Comparison of ENCODE assay signal across 17 cellular contexts in the genomic region with DNA sequence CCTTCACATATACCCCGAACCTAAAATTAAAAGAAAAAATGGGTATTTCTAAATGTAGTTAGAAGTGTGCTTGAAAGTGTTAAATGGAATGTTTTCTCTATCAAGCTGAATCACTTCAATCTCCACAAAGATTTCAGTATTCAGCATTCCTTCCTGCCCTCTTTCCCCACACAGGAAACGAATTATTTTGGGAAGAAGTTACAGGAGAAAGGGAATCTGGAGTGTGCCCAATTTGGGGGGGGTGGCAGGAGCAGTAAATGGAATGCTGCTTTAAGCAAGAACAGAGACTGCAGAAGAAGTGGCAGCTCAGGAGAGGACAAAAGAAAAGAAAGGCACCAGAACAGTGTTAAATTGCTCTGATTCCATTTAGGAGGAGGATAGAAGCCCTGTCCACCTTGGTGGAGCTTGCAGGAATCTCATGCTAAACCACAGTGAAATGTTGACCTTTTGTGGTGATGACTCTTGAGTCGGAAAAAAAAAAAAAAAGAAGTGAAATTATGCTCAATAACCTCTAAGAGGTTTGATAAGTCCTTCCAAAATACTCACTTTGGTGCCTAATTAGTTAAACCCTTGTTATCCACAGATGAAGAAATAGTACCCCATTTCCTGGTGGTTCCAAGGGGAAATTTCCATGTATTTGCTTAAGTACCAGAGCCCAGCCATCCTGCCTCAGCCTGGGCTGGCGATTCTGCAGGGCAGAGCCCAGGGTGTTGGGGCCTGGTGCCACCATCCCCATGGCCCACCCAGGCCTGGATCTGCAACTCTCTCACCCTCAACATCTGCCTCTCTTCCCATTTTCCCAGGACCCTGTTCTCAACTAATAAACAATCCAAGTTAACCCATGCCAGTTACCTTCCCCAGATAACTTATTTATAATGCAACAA. TPM values are rescaled to one million over a fixed set of nuclear protein-coding genes. Genes with fewer than 3 reads are reported as not detected.
A peak's percentile ranks its signal among the peaks of the same experiment; 100 is the strongest.
DNase-seq lines count a peak whose midpoint lies in the region; ATAC-seq and TF ChIP-seq lines count a peak whose summit lies in the region.
"Had no signal": no experiment of that assay in that cellular context is flagged by ENCODE, and none has a peak within 500 bp of the region (broad histone marks: within the 10 kb centered on the region; RNA-seq: fewer than 3 reads in every experiment).

No MANE protein-coding gene starts in this region.

- peaks cover 2% of the 10 kb centered on the region for H3K27me3 Mint-ChIP-seq in neural progenitor cell (ENCODE audit: insufficient read depth, low read depth)

- TF ChIP-seq CTCF in AG10803 (conservative IDR thresholded peaks at IDR 0.05; ENCODE audit: low read length) (no peak), astrocyte of the spinal cord (IDR thresholded peaks at IDR 0.05; ENCODE audit: low read depth, low read length) (no peak), heart right ventricle (IDR thresholded peaks at IDR 0.05) (no peak), neural progenitor cell (IDR thresholded peaks at IDR 0.05) (no peak)

- H3K79me2 ChIP-seq in neural progenitor cell (ENCODE audit: low read depth) = no peaks in the 10 kb centered on the region
- no peaks in the 10 kb centered on the region for H3K79me2 ChIP-seq in Karpas-422 (ENCODE audit: low read length)

- peaks cover 0 to 30% (median 0%) of the 10 kb centered on the region in 7 donors for H3K27me3 ChIP-seq in heart right ventricle
- H3K27me3 ChIP-seq in neural progenitor cell = no peaks in the 10 kb centered on the region
- H3K27me3 ChIP-seq in Karpas-422 (ENCODE audit: low read length) = no peaks in the 10 kb centered on the region
- H3K27me3 ChIP-seq: BLaER1 treated with 17β-estradiol and CSF1 and Interleukin-3, amounts not matched to agents 10 nM and 100 nM had no signal

- no peaks in the 10 kb centered on the region for H3F3A ChIP-seq in neural progenitor cell (ENCODE audit: low read depth)

- H3K36me3 ChIP-seq in heart right ventricle (no peaks in the 10 kb centered on the region), neural progenitor cell (no peaks in the 10 kb centered on the region), Karpas-422 (ENCODE audit: insufficient read depth, low read length) (no peaks in the 10 kb centered on the region)
- H3K36me3 ChIP-seq: BLaER1 treated with 17β-estradiol and CSF1 and Interleukin-3, amounts not matched to agents 10 nM and 100 nM had no signal

- H2AFZ ChIP-seq in neural progenitor cell (replicated peaks) = no peak overlapping the region
- no peak overlapping the region for H2AFZ ChIP-seq in Karpas-422 (ENCODE audit: low read length)

- no peaks in the 10 kb centered on the region for H3K9me3 Mint-ChIP-seq in neural progenitor cell
- H3K9me3 Mint-ChIP-seq: CD8-positive, alpha-beta memory T cell; HFFc6 had no signal

- intact Hi-C loops in heart right ventricle (cut with DNase I) = no loop called here

- no peaks in the 10 kb centered on the region for H4K20me1 ChIP-seq in neural progenitor cell (ENCODE audit: low read depth)
- no peaks in the 10 kb centered on the region for H4K20me1 ChIP-seq in Karpas-422 (ENCODE audit: insufficient read depth, low read depth, low read length)
- H4K20me1 ChIP-seq: BLaER1 treated with 17β-estradiol and CSF1 and Interleukin-3, amounts not matched to agents 10 nM and 100 nM had no signal

- H3K4me2 ChIP-seq in neural progenitor cell = no peak overlapping the region
- no peak overlapping the region for H3K4me2 ChIP-seq in Karpas-422 (ENCODE audit: low read depth, low read length, poor library complexity, severe bottlenecking)
- H3K4me2 ChIP-seq: BLaER1 treated with 17β-estradiol and CSF1 and Interleukin-3, amounts not matched to agents 10 nM and 100 nM; KMS-11 had no signal

- H3K27ac Mint-ChIP-seq in neural progenitor cell = no peak overlapping the region
- H3K27ac Mint-ChIP-seq: CD8-positive, alpha-beta memory T cell; HFFc6 had no signal

- H3K27ac ChIP-seq in heart right ventricle (no peak overlapping the region), neural progenitor cell (no peak overlapping the region), Karpas-422 (ENCODE audit: low read length) (no peak overlapping the region)
- H3K27ac ChIP-seq: BLaER1 treated with 17β-estradiol and CSF1 and Interleukin-3, amounts not matched to agents 10 nM and 100 nM; KMS-11 had no signal

- no peaks in the 10 kb centered on the region for H3K36me3 Mint-ChIP-seq in neural progenitor cell
- H3K36me3 Mint-ChIP-seq: CD8-positive, alpha-beta memory T cell had no signal

- 59 to 68% methylated on average over 4 of the region's 4 CpGs for WGBS in heart right ventricle, 2 donors

- H3K9ac ChIP-seq in neural progenitor cell (no peak overlapping the region), Karpas-422 (ENCODE audit: low read length) (no peak overlapping the region)
- H3K9ac ChIP-seq: BLaER1 treated with 17β-estradiol and CSF1 and Interleukin-3, amounts not matched to agents 10 nM and 100 nM; KMS-11 had no signal

- H3K4me1 Mint-ChIP-seq in neural progenitor cell = no peaks in the 10 kb centered on the region
- H3K4me1 Mint-ChIP-seq: CD8-positive, alpha-beta memory T cell had no signal

- H3K4me1 ChIP-seq in heart right ventricle (no peaks in the 10 kb centered on the region), neural progenitor cell (no peaks in the 10 kb centered on the region), Karpas-422 (ENCODE audit: low read length) (no peaks in the 10 kb centered on the region)
- H3K4me1 ChIP-seq: BLaER1 treated with 17β-estradiol and CSF1 and Interleukin-3, amounts not matched to agents 10 nM and 100 nM had no signal

- ATAC-seq in heart right ventricle = no peak

- H3K9me2 ChIP-seq in Karpas-422 (replicated peaks; ENCODE audit: insufficient read depth, low read length) = no peaks in the 10 kb centered on the region

- no peak overlapping the region for H3K4me3 Mint-ChIP-seq in neural progenitor cell
- H3K4me3 Mint-ChIP-seq: CD8-positive, alpha-beta memory T cell; HFFc6 had no signal

- peak; percentile 7 for DNase-seq in AG10803 (ENCODE audit: low read depth)
- DNase-seq in LHCN-M2 (ENCODE audit: low read depth) = peak; percentile 33
- peak; percentile 4 for DNase-seq in astrocyte of the spinal cord (ENCODE audit: low read depth, low spot score)
- peak; percentile 2 for DNase-seq in myocyte (ENCODE audit: low read depth)
- DNase-seq in heart right ventricle = no peak
- no peak for DNase-seq in neural progenitor cell (ENCODE audit: low spot score)
- no peak for DNase-seq in UCSD-AML1 (lab: John Stamatoyannopoulos, UW; ENCODE audit: unreplicated experiment)
- DNase-seq in Karpas-422 = no peak
- DNase-seq: CD8-positive, alpha-beta memory T cell; HFFc6; MM.1S; NCI-H1105; NCI-H1694; NCI-H2107; NCI-H748 treated with DMSO at 0.1 percent for 48 hours had no signal

- H3K4me3 ChIP-seq in AG10803 (ENCODE audit: low read length) = no peak overlapping the region
- no peak overlapping the region for H3K4me3 ChIP-seq in astrocyte of the spinal cord (ENCODE audit: low read depth, low read length)
- no peak overlapping the region for H3K4me3 ChIP-seq in heart right ventricle
- H3K4me3 ChIP-seq in neural progenitor cell = no peak overlapping the region
- H3K4me3 ChIP-seq in Karpas-422 (ENCODE audit: low read length) = no peak overlapping the region
- H3K4me3 ChIP-seq: BLaER1 treated with 17β-estradiol and CSF1 and Interleukin-3, amounts not matched to agents 10 nM and 100 nM had no signal

- in situ Hi-C loops in astrocyte of the spinal cord (cut with HindIII; ENCODE audit: low sequenced_read_pairs) = no loop called here

- H3K9me3 ChIP-seq in heart right ventricle (no peaks in the 10 kb centered on the region), neural progenitor cell (ENCODE audit: low read depth) (no peaks in the 10 kb centered on the region), Karpas-422 (ENCODE audit: low read length) (no peaks in the 10 kb centered on the region)
- H3K9me3 ChIP-seq: BLaER1 treated with 17β-estradiol and CSF1 and Interleukin-3, amounts not matched to agents 10 nM and 100 nM had no signal

RNA-seq across cellular contexts. Expression of a gene that starts 56.5 kb away (rescaled TPM):
- total RNA-seq in LHCN-M2 (2014; rRNA removed) (2.4 and 6.3 TPM in 2 replicates), myocyte (14.7 and 24.8 TPM in 2 replicates), heart right ventricle (1 to 10 TPM in 5 of 10 donors, under 1 TPM in 5; 0.20 to 3.7 (median 1.3) TPM), neural progenitor cell (ENCODE audit: low replicate concordance) (5.0 and 6.7 TPM in 2 replicates)
- 1.3 TPM for polyA plus RNA-seq in LHCN-M2 (2012)
- 2.9 TPM for polyA plus RNA-seq in myocyte (2012)
- under 1 TPM; 0.44 to 0.58 TPM for polyA plus RNA-seq in heart right ventricle
- 0.97 TPM in 1 of 2 replicates, not detected in the other for total RNA-seq in Karpas-422 (2014; rRNA removed; shearing (Covaris generic); ENCODE audit: low replicate concordance)
- polyA plus RNA-seq: CD8-positive, alpha-beta memory T cell had no signal

Comparison
In these comparisons a context has a peak if more than half of its experiments do, and no peak if none do; other contexts are left out.
1. DNase-seq: peak in AG10803 (single experiment), LHCN-M2 (single experiment), astrocyte of the spinal cord (single experiment) and myocyte (single experiment); none in heart right ventricle (0 of 2), neural progenitor cell (single experiment), UCSD-AML1 (single experiment) and Karpas-422 (single experiment).